34 cellular contexts compared by ENCODE assay signal in genomic region chr6:10960171-10960570, GRCh38.
"Had no signal": no experiment of that assay in that cellular context is flagged by ENCODE, and none has a peak within 500 bp of the region (broad histone marks: within the 10 kb centered on the region; RNA-seq: fewer than 3 reads in every experiment).

No MANE protein-coding gene starts in this region.

- DNase-seq: activated B cell treated with CpG ODN at 0.5 μM for 24 hours; activated CD4-positive, alpha-beta memory T cell treated with anti-CD3 and anti-CD28 coated beads for 36 hours; activated CD4-positive, alpha-beta memory T cell treated with anti-CD3 and anti-CD28 coated beads, Interleukin-2, amount 10 ng/mL, durations not matched to agents 7 days and 5 days; activated CD4-positive, alpha-beta T cell treated with anti-CD3 and anti-CD28 coated beads for 1 hour; activated CD4-positive, alpha-beta T cell treated with anti-CD3 and anti-CD28 coated beads for 36 hours; activated CD4-positive, alpha-beta T cell treated with anti-CD3 and anti-CD28 coated beads for 4 hours; activated CD4-positive, alpha-beta T cell treated with anti-CD3 and anti-CD28 coated beads for 48 hours; activated CD4-positive, alpha-beta T cell treated with anti-CD3 and anti-CD28 coated beads, Interleukin-2, amount 10 ng/mL, durations not matched to agents 24 days and 14 days; activated CD4-positive, alpha-beta T cell treated with anti-CD3 and anti-CD28 coated beads, Interleukin-2, amount 10 ng/mL, durations not matched to agents 7 days and 5 days; activated CD4-positive, alpha-beta T cell treated with anti-CD3 and anti-CD28 coated beads, Interleukin-2, amount 50 U/mL, for 1 hour; activated CD4-positive, alpha-beta T cell treated with anti-CD3 and anti-CD28 coated beads, Interleukin-2, amount 50 U/mL, for 4 hours; activated CD4-positive, alpha-beta T cell treated with anti-CD3 and anti-CD28 coated beads, Interleukin-2, amount 50 U/mL, for 48 hours; activated CD4-positive, CD25-positive, alpha-beta regulatory T cell; activated CD4-positive, CD25-positive, alpha-beta regulatory T cell treated with anti-CD3 and anti-CD28 coated beads, Interleukin-2, amount 50 U/mL, for 72 hours; activated CD8-positive, alpha-beta memory T cell treated with anti-CD3 and anti-CD28 coated beads for 24 hours; activated CD8-positive, alpha-beta memory T cell treated with anti-CD3 and anti-CD28 coated beads, Interleukin-2, amount 10 ng/mL, durations not matched to agents 7 days and 5 days; activated CD8-positive, alpha-beta memory T cell treated with anti-CD3 and anti-CD28 coated beads, Interleukin-2, amount 50 U/mL, for 4 hours; activated CD8-positive, alpha-beta memory T cell treated with anti-CD3 and anti-CD28 coated beads, Interleukin-2, amount 50 U/mL, for 48 hours; activated CD8-positive, alpha-beta T cell treated with anti-CD3 and anti-CD28 coated beads for 36 hours; activated CD8-positive, alpha-beta T cell treated with anti-CD3 and anti-CD28 coated beads, Interleukin-2, amount 10 ng/mL, durations not matched to agents 7 days and 5 days; activated T-cell treated with anti-CD3 and anti-CD28 coated beads for 4 hours; activated T-cell treated with anti-CD3 and anti-CD28 coated beads, Interleukin-2, amount 50 U/mL, for 1 hour; T-helper 1 cell; T-helper 17 cell; T-helper 2 cell; T-helper 9 cell; T1000; WERI-Rb-1 had no signal

- H3K9me3 Mint-ChIP-seq: activated CD4-positive, alpha-beta memory T cell treated with anti-CD3 and anti-CD28 coated beads, Interleukin-2, amount 10 ng/mL, durations not matched to agents 7 days and 5 days; activated CD4-positive, alpha-beta T cell treated with anti-CD3 and anti-CD28 coated beads, Interleukin-2, amount 10 ng/mL, durations not matched to agents 24 days and 14 days; activated CD4-positive, alpha-beta T cell treated with anti-CD3 and anti-CD28 coated beads, Interleukin-2, amount 10 ng/mL, durations not matched to agents 7 days and 5 days; activated CD8-positive, alpha-beta T cell treated with anti-CD3 and anti-CD28 coated beads for 36 hours; T-helper 1 cell treated with Interleukin-12 subunit alpha and Interleukin-12 subunit beta and Interleukin-4 antibody, amounts not matched to agents 30 μg/mL and 1 μg/mL, for 36 hours; T-helper 2 cell treated with Interferon-gamma antibody and Interleukin-4, amounts not matched to agents 5 μg/mL and 100 μg/mL, for 36 hours had no signal

- H3K27ac ChIP-seq: VCaP, WERI-Rb-1 had no signal

- FAIRE-seq: TTC549 had no signal

- H3K36me3 ChIP-seq: WERI-Rb-1 had no signal

- H3K27ac Mint-ChIP-seq: activated B cell treated with CpG ODN at 0.5 μM for 24 hours; activated CD4-positive, alpha-beta memory T cell treated with anti-CD3 and anti-CD28 coated beads for 36 hours; activated CD4-positive, alpha-beta memory T cell treated with anti-CD3 and anti-CD28 coated beads, Interleukin-2, amount 10 ng/mL, durations not matched to agents 7 days and 5 days; activated CD4-positive, alpha-beta T cell treated with anti-CD3 and anti-CD28 coated beads for 36 hours; activated CD4-positive, alpha-beta T cell treated with anti-CD3 and anti-CD28 coated beads, Interleukin-2, amount 10 ng/mL, durations not matched to agents 24 days and 14 days; activated CD4-positive, alpha-beta T cell treated with anti-CD3 and anti-CD28 coated beads, Interleukin-2, amount 10 ng/mL, durations not matched to agents 7 days and 5 days; activated CD8-positive, alpha-beta memory T cell treated with anti-CD3 and anti-CD28 coated beads, Interleukin-2, amount 10 ng/mL, durations not matched to agents 7 days and 5 days; activated CD8-positive, alpha-beta T cell treated with anti-CD3 and anti-CD28 coated beads for 36 hours; activated CD8-positive, alpha-beta T cell treated with anti-CD3 and anti-CD28 coated beads, Interleukin-2, amount 10 ng/mL, durations not matched to agents 7 days and 5 days; T-helper 1 cell treated with Interleukin-12 subunit alpha and Interleukin-12 subunit beta and Interleukin-4 antibody, amounts not matched to agents 30 μg/mL and 1 μg/mL, for 36 hours; T-helper 17 cell; T-helper 2 cell treated with Interferon-gamma antibody and Interleukin-4, amounts not matched to agents 5 μg/mL and 100 μg/mL, for 36 hours; WTC11 had no signal

- H3K4me3 Mint-ChIP-seq: activated B cell treated with CpG ODN at 0.5 μM for 24 hours; activated CD4-positive, alpha-beta memory T cell treated with anti-CD3 and anti-CD28 coated beads for 36 hours; activated CD4-positive, alpha-beta memory T cell treated with anti-CD3 and anti-CD28 coated beads, Interleukin-2, amount 10 ng/mL, durations not matched to agents 7 days and 5 days; activated CD4-positive, alpha-beta T cell treated with anti-CD3 and anti-CD28 coated beads for 36 hours; activated CD4-positive, alpha-beta T cell treated with anti-CD3 and anti-CD28 coated beads, Interleukin-2, amount 10 ng/mL, durations not matched to agents 24 days and 14 days; activated CD4-positive, alpha-beta T cell treated with anti-CD3 and anti-CD28 coated beads, Interleukin-2, amount 10 ng/mL, durations not matched to agents 7 days and 5 days; activated CD8-positive, alpha-beta memory T cell treated with anti-CD3 and anti-CD28 coated beads, Interleukin-2, amount 10 ng/mL, durations not matched to agents 7 days and 5 days; activated CD8-positive, alpha-beta T cell treated with anti-CD3 and anti-CD28 coated beads for 36 hours; activated CD8-positive, alpha-beta T cell treated with anti-CD3 and anti-CD28 coated beads, Interleukin-2, amount 10 ng/mL, durations not matched to agents 7 days and 5 days; T-helper 1 cell treated with Interleukin-12 subunit alpha and Interleukin-12 subunit beta and Interleukin-4 antibody, amounts not matched to agents 30 μg/mL and 1 μg/mL, for 36 hours; T-helper 17 cell; T-helper 2 cell treated with Interferon-gamma antibody and Interleukin-4, amounts not matched to agents 5 μg/mL and 100 μg/mL, for 36 hours; WTC11 had no signal

- H3K36me3 Mint-ChIP-seq: activated CD4-positive, alpha-beta memory T cell treated with anti-CD3 and anti-CD28 coated beads for 36 hours; activated CD8-positive, alpha-beta memory T cell treated with anti-CD3 and anti-CD28 coated beads, Interleukin-2, amount 10 ng/mL, durations not matched to agents 7 days and 5 days had no signal

- H3K4me1 Mint-ChIP-seq: activated B cell treated with CpG ODN at 0.5 μM for 24 hours; activated CD4-positive, alpha-beta memory T cell treated with anti-CD3 and anti-CD28 coated beads, Interleukin-2, amount 10 ng/mL, durations not matched to agents 7 days and 5 days; activated CD4-positive, alpha-beta T cell treated with anti-CD3 and anti-CD28 coated beads for 36 hours; activated CD4-positive, alpha-beta T cell treated with anti-CD3 and anti-CD28 coated beads, Interleukin-2, amount 10 ng/mL, durations not matched to agents 24 days and 14 days; activated CD4-positive, alpha-beta T cell treated with anti-CD3 and anti-CD28 coated beads, Interleukin-2, amount 10 ng/mL, durations not matched to agents 7 days and 5 days; T-helper 17 cell had no signal

- ATAC-seq: activated CD4-positive, alpha-beta T cell treated with anti-CD3 and anti-CD28 coated beads for 36 hours; activated CD4-positive, CD25-positive, alpha-beta regulatory T cell treated with anti-CD3 and anti-CD28 coated beads, Interleukin-2, amount 50 U/mL, for 24 hours; activated CD8-positive, alpha-beta memory T cell treated with anti-CD3 and anti-CD28 coated beads, Interleukin-2, amount 10 ng/mL, durations not matched to agents 7 days and 5 days; activated CD8-positive, alpha-beta T cell treated with anti-CD3 and anti-CD28 coated beads for 36 hours; activated CD8-positive, alpha-beta T cell treated with anti-CD3 and anti-CD28 coated beads, Interleukin-2, amount 10 ng/mL, durations not matched to agents 7 days and 5 days; T-helper 17 cell; WTC11 had no signal
